ENCODE assay signal across 25 cellular contexts in the genomic region with DNA sequence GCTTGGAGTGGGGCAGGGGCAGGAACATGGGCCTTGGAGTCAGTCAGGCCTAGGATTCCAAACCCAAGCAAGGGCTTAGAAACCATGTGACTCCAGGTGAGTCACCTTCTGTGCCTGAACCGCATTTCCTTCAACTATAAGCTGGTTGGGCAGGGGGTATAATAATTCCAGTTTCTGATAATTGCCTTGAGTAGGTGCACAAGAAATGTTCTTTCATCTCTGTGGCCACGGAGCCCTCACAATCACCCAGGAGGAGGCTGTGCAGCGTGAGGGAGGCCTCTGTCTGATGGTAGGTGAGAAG.
A peak's percentile ranks its signal among the peaks of the same experiment; 100 is the strongest.
DNase-seq lines count a peak whose midpoint lies in the region; ATAC-seq and TF ChIP-seq lines count a peak whose summit lies in the region.
"Had no signal": no experiment of that assay in that cellular context is flagged by ENCODE, and none has a peak within 500 bp of the region (broad histone marks: within the 10 kb centered on the region; RNA-seq: fewer than 3 reads in every experiment).

No MANE protein-coding gene starts in this region.

- no peak overlapping the region for H3K4me3 Mint-ChIP-seq in activated T-cell treated with anti-CD3 and anti-CD28 coated beads, Interleukin-2, amount 50 U/mL, for 72 hours
- H3K4me3 Mint-ChIP-seq: activated CD4-positive, alpha-beta memory T cell treated with anti-CD3 and anti-CD28 coated beads for 36 hours; activated naive CD4-positive, alpha-beta T cell treated with anti-CD3 and anti-CD28 coated beads, Interleukin-2, amount 50 U/mL, for 24 hours; activated T-helper 17 cell treated with anti-CD3 and anti-CD28 coated beads, Interleukin-2, amount 50 U/mL, for 72 hours; central memory CD8-positive, alpha-beta T cell; memory B cell; neural progenitor cell; stimulated activated naive B cell treated with anti-CD40 and anti-IgM and Interleukin-4, amounts not matched to agents 10 μg/mL and 1 μg/mL and 100 μg/mL, for 72 hours had no signal

- TF ChIP-seq CTCF in esophagus squamous epithelium (IDR thresholded peaks at IDR 0.05): no peak

- H3K9me3 Mint-ChIP-seq in activated T-cell treated with anti-CD3 and anti-CD28 coated beads, Interleukin-2, amount 50 U/mL, for 72 hours: no peaks in the 10 kb centered on the region
- H3K9me3 Mint-ChIP-seq: activated CD4-positive, alpha-beta memory T cell treated with anti-CD3 and anti-CD28 coated beads for 36 hours; activated naive CD4-positive, alpha-beta T cell treated with anti-CD3 and anti-CD28 coated beads, Interleukin-2, amount 50 U/mL, for 24 hours; activated T-helper 17 cell treated with anti-CD3 and anti-CD28 coated beads, Interleukin-2, amount 50 U/mL, for 72 hours; central memory CD8-positive, alpha-beta T cell; memory B cell; neural progenitor cell; stimulated activated naive B cell treated with anti-CD40 and anti-IgM and Interleukin-4, amounts not matched to agents 10 μg/mL and 1 μg/mL and 100 μg/mL, for 72 hours had no signal

- no peaks in the 10 kb centered on the region for H3K36me3 Mint-ChIP-seq in activated T-cell treated with anti-CD3 and anti-CD28 coated beads, Interleukin-2, amount 50 U/mL, for 72 hours (ENCODE audit: insufficient read depth in 2 of 2)
- H3K36me3 Mint-ChIP-seq: activated CD4-positive, alpha-beta memory T cell treated with anti-CD3 and anti-CD28 coated beads for 36 hours; activated naive CD4-positive, alpha-beta T cell treated with anti-CD3 and anti-CD28 coated beads, Interleukin-2, amount 50 U/mL, for 24 hours; memory B cell; neural progenitor cell; stimulated activated naive B cell treated with anti-CD40 and anti-IgM and Interleukin-4, amounts not matched to agents 10 μg/mL and 1 μg/mL and 100 μg/mL, for 72 hours had no signal

- H4K20me1 ChIP-seq in BLaER1 treated with 17β-estradiol and CSF1 and Interleukin-3, amounts not matched to agents 10 nM and 100 nM: no peaks in the 10 kb centered on the region

- peak overlapping the region in 10 of 11 experiments; percentile 23 to 95 (median 90); a peak in 17 of 22 replicates for H3K4me2 ChIP-seq in BLaER1 treated with 17β-estradiol and CSF1 and Interleukin-3, amounts not matched to agents 10 nM and 100 nM
- H3K4me2 ChIP-seq: neural progenitor cell had no signal

- intact Hi-C loops in esophagus squamous epithelium (cut with DNase I): no loop called here

- WGBS in esophagus squamous epithelium, 2 donors: 62 to 81% methylated on average over 2 of the region's 3 CpGs

- H3K36me3 ChIP-seq in BLaER1 treated with 17β-estradiol and CSF1 and Interleukin-3, amounts not matched to agents 10 nM and 100 nM: no peaks in the 10 kb centered on the region
- no peaks in the 10 kb centered on the region for H3K36me3 ChIP-seq in esophagus squamous epithelium
- H3K36me3 ChIP-seq: neural progenitor cell had no signal

- peaks cover 53 to 85% (median 76%) of the 10 kb centered on the region in 10 experiments for H3K4me1 ChIP-seq in BLaER1 treated with 17β-estradiol and CSF1 and Interleukin-3, amounts not matched to agents 10 nM and 100 nM
- H3K4me1 ChIP-seq in esophagus squamous epithelium: peaks cover 18 to 71% (median 52%) of the 10 kb centered on the region in 3 donors

- peak overlapping the region in 2 of 11 experiments; percentile 1 to 28; a peak in 2 of 22 replicates for H3K27ac ChIP-seq in BLaER1 treated with 17β-estradiol and CSF1 and Interleukin-3, amounts not matched to agents 10 nM and 100 nM
- H3K27ac ChIP-seq in esophagus squamous epithelium: peak overlapping the region; percentile 21 to 85 (median 80)
- H3K27ac ChIP-seq in skin epidermis: peak overlapping the region in 13 of 21 experiments; percentile 5 to 90 (median 60)
- H3K27ac ChIP-seq: neural progenitor cell had no signal

- peaks cover 0 to 9% (median 0%) of the 10 kb centered on the region in 11 experiments; a peak in 1 of 22 replicates for H3K27me3 ChIP-seq in BLaER1 treated with 17β-estradiol and CSF1 and Interleukin-3, amounts not matched to agents 10 nM and 100 nM
- no peaks in the 10 kb centered on the region for H3K27me3 ChIP-seq in esophagus squamous epithelium
- H3K27me3 ChIP-seq: neural progenitor cell had no signal

- H3K9me3 ChIP-seq in BLaER1 treated with 17β-estradiol and CSF1 and Interleukin-3, amounts not matched to agents 10 nM and 100 nM (replicated peaks in 1 of 11): no peaks in the 10 kb centered on the region
- H3K9me3 ChIP-seq in esophagus squamous epithelium: no peaks in the 10 kb centered on the region

- no peak overlapping the region for H3K27ac Mint-ChIP-seq in activated T-cell treated with anti-CD3 and anti-CD28 coated beads, Interleukin-2, amount 50 U/mL, for 72 hours
- H3K27ac Mint-ChIP-seq: activated CD4-positive, alpha-beta memory T cell treated with anti-CD3 and anti-CD28 coated beads for 36 hours; activated naive CD4-positive, alpha-beta T cell treated with anti-CD3 and anti-CD28 coated beads, Interleukin-2, amount 50 U/mL, for 24 hours; activated T-helper 17 cell treated with anti-CD3 and anti-CD28 coated beads, Interleukin-2, amount 50 U/mL, for 72 hours; memory B cell; neural progenitor cell; stimulated activated naive B cell treated with anti-CD40 and anti-IgM and Interleukin-4, amounts not matched to agents 10 μg/mL and 1 μg/mL and 100 μg/mL, for 72 hours had no signal

- H3K4me1 Mint-ChIP-seq in activated T-cell treated with anti-CD3 and anti-CD28 coated beads, Interleukin-2, amount 50 U/mL, for 72 hours (ENCODE audit: low read depth): no peaks in the 10 kb centered on the region
- H3K4me1 Mint-ChIP-seq: activated naive CD4-positive, alpha-beta T cell treated with anti-CD3 and anti-CD28 coated beads, Interleukin-2, amount 50 U/mL, for 24 hours; activated T-helper 17 cell treated with anti-CD3 and anti-CD28 coated beads, Interleukin-2, amount 50 U/mL, for 72 hours; central memory CD8-positive, alpha-beta T cell; memory B cell had no signal

- H3K27me3 Mint-ChIP-seq in activated T-cell treated with anti-CD3 and anti-CD28 coated beads, Interleukin-2, amount 50 U/mL, for 72 hours (ENCODE audit: low read depth): peaks cover 13% of the 10 kb centered on the region

- no peak overlapping the region for H3K4me3 ChIP-seq in BLaER1 treated with 17β-estradiol and CSF1 and Interleukin-3, amounts not matched to agents 10 nM and 100 nM
- H3K4me3 ChIP-seq in esophagus squamous epithelium: no peak overlapping the region
- H3K4me3 ChIP-seq in skin epidermis: no peak overlapping the region
- H3K4me3 ChIP-seq: GM12878, neural progenitor cell had no signal

- TF ChIP-seq POLR2A in esophagus squamous epithelium (IDR thresholded peaks at IDR 0.05): no peak

- ATAC-seq in activated T-cell treated with anti-CD3 and anti-CD28 coated beads, Interleukin-2, amount 50 U/mL, for 72 hours (replicated peaks in 1 of 2): no peak
- ATAC-seq: activated T-helper 17 cell treated with anti-CD3 and anti-CD28 coated beads, Interleukin-2, amount 50 U/mL, for 72 hours; GM12878; sciatic nerve; stimulated activated naive B cell treated with anti-CD40 and anti-IgM and Interleukin-4, amounts not matched to agents 10 μg/mL and 1 μg/mL and 100 μg/mL, for 72 hours had no signal

- H3K9ac ChIP-seq in BLaER1 treated with 17β-estradiol and CSF1 and Interleukin-3, amounts not matched to agents 10 nM and 100 nM: no peak overlapping the region
- H3K9ac ChIP-seq: neural progenitor cell had no signal

- DNase-seq in NCI-H69 (lab: John Stamatoyannopoulos, UW): peak; percentile 40
- DNase-seq in esophagus squamous epithelium (lab: John Stamatoyannopoulos, UW): no peak
- no peak for DNase-seq in activated CD4-positive, alpha-beta T cell treated with anti-CD3 and anti-CD28 coated beads for 48 hours
- DNase-seq in activated T-cell treated with anti-CD3 and anti-CD28 coated beads, Interleukin-2, amount 50 U/mL, for 72 hours: no peak
- DNase-seq in COLO668 (lab: John Stamatoyannopoulos, UW; ENCODE audit: unreplicated experiment): no peak
- DNase-seq: activated CD4-positive, alpha-beta memory T cell treated with anti-CD3 and anti-CD28 coated beads for 36 hours; activated CD8-positive, alpha-beta memory T cell treated with anti-CD3 and anti-CD28 coated beads, Interleukin-2, amount 50 U/mL, for 4 hours; C1 segment of cervical spinal cord; DND-41; Kasumi-1; kidney glomerular epithelial cell; MV-4-11; posterior cingulate gyrus; stimulated activated CD4-positive, alpha-beta T cell treated with anti-CD3 and anti-CD28 coated beads, Interleukin-15, amount 100 ng/mL, for 24 hours; stimulated activated naive B cell treated with anti-CD40 and anti-IgM and Interleukin-4, amounts not matched to agents 10 μg/mL and 1 μg/mL and 100 μg/mL, for 72 hours; T-helper 1 cell had no signal
